9 cellular contexts compared by ENCODE assay signal in the genomic region with DNA sequence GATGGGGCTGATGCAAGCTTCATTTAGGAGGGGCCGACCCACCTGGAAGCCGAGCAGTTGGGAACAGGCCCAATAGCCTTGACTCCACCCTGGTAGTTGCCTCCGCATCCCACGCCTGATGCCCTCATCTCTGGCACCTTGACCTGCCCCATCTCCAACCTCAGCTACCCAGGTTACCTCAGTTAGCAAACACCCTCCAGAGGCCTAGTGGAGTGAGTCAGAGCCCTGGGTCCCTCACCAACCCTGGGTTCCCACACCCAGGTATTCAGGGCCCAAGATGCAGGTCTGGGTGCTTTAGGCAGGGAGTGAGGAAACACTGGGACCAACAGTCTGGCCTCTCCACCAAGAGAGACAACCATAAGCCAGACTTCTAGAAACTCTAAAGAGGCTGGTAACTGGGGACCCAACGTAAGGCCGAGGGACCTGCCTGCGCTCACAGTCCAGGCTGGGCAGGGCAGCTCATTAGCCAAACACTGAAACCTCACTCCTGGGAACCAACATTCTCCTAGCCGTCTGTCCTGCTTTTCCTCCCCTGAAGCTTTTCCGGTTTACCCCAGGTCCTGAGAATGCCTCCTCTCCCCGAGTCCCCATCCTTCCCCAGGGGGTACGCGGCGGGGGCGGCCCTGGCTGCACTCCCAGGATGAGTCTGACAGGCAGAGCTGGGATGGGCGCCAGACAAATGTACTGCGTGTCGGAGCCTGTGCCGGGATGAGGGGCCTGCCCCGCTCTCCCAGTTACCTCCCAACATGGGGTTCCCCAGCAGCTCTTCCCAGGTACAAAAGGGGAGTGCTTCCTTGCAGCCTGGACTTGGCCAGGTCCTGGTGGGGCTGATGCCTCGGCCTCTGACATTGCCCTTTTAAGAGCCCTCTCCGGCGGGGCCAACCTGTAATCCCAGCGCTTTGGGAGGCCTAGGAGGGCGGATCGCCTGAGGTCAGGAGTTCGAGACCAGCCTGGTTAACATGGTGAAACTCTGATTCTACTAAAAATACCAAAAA. TPM values are rescaled to one million over a fixed set of nuclear protein-coding genes. Genes with fewer than 3 reads are reported as not detected.
DNase-seq lines count a peak whose midpoint lies in the region; ATAC-seq and TF ChIP-seq lines count a peak whose summit lies in the region.
"Had no signal": no experiment of that assay in that cellular context is flagged by ENCODE, and none has a peak within 500 bp of the region (broad histone marks: within the 10 kb centered on the region; RNA-seq: fewer than 3 reads in every experiment).

No MANE protein-coding gene starts in this region.

- H3K9me3 ChIP-seq in fibroblast of lung (ENCODE audit: control insufficient read depth, insufficient read depth, low read depth, low read length) = no peaks in the 10 kb centered on the region
- H3K9me3 ChIP-seq in ovary = no peaks in the 10 kb centered on the region

- peaks cover 34% of the 10 kb centered on the region for H3K36me3 Mint-ChIP-seq in activated CD4-positive, alpha-beta T cell treated with anti-CD3 and anti-CD28 coated beads, Interleukin-2, amount 10 ng/mL, durations not matched to agents 24 days and 14 days (ENCODE audit: low read depth)

- no peak for TF ChIP-seq POLR2A in ovary (IDR thresholded peaks at IDR 0.05)

- 14 to 17% (median 17%) methylated on average over 24 to 26 of the region's 26 CpGs for WGBS in ovary, 3 donors

- H3K9me3 Mint-ChIP-seq in activated CD4-positive, alpha-beta T cell treated with anti-CD3 and anti-CD28 coated beads, Interleukin-2, amount 10 ng/mL, durations not matched to agents 24 days and 14 days = no peaks in the 10 kb centered on the region
- H3K9me3 Mint-ChIP-seq: neural crest cell had no signal

- H4K20me1 ChIP-seq in fibroblast of lung (ENCODE audit: control insufficient read depth, extremely low read depth, insufficient read depth, low read length) = no peaks in the 10 kb centered on the region

- in situ Hi-C loops in ACHN (cut with HindIII; ENCODE audit: low pct_ligation_motif_present, low pct_unique_long_range_greater_than_20kb, low sequenced_read_pairs) = no loop called here

- H3K4me3 ChIP-seq in fibroblast of lung (replicated peaks in 1 of 4; ENCODE audit: control extremely low read depth in 1 of 4, insufficient read depth in 1 of 4, low read depth in 3 of 4, low read length in 4 of 4) (no peak overlapping the region), ovary (no peak overlapping the region)

- H3K4me1 Mint-ChIP-seq in activated CD4-positive, alpha-beta T cell treated with anti-CD3 and anti-CD28 coated beads, Interleukin-2, amount 10 ng/mL, durations not matched to agents 24 days and 14 days = peaks cover 6% of the 10 kb centered on the region

- no peak overlapping the region for H2AFZ ChIP-seq in fibroblast of lung (ENCODE audit: low read length)

- TF ChIP-seq EP300 in ovary (IDR thresholded peaks at IDR 0.05) = no peak

- no peak for TF ChIP-seq CTCF in fibroblast of lung (conservative IDR thresholded peaks at IDR 0.05 in 1 of 2, IDR thresholded peaks at IDR 0.05 in 1 of 2; ENCODE audit: low read depth in 1 of 2, low read length in 2 of 2)
- TF ChIP-seq CTCF in ovary (IDR thresholded peaks at IDR 0.05) = no peak

- H3K4me1 ChIP-seq in fibroblast of lung (ENCODE audit: control insufficient read depth, extremely low read depth, insufficient read depth, low read length) (peaks cover 18% of the 10 kb centered on the region), ovary (ENCODE audit: insufficient read depth) (peaks cover 14% of the 10 kb centered on the region)

- peaks cover 22% of the 10 kb centered on the region for H3K36me3 ChIP-seq in fibroblast of lung (ENCODE audit: control insufficient read depth, insufficient read depth, low read length)
- H3K36me3 ChIP-seq in ovary = no peaks in the 10 kb centered on the region

- H3K4me2 ChIP-seq in fibroblast of lung (ENCODE audit: extremely low read depth, insufficient read depth, low read length) = peak overlapping the region; percentile 37

- H3K27me3 ChIP-seq in fibroblast of lung (ENCODE audit: control insufficient read depth, insufficient read depth, low read length) (no peaks in the 10 kb centered on the region), ovary (no peaks in the 10 kb centered on the region)

- H3K4me3 Mint-ChIP-seq in activated CD4-positive, alpha-beta T cell treated with anti-CD3 and anti-CD28 coated beads, Interleukin-2, amount 10 ng/mL, durations not matched to agents 24 days and 14 days = no peak overlapping the region

- no peak overlapping the region for H3K9ac ChIP-seq in fibroblast of lung (ENCODE audit: insufficient read depth, low read length)

- intact Hi-C loops in activated CD4-positive, alpha-beta T cell treated with anti-CD3 and anti-CD28 coated beads, Interleukin-2, amount 10 ng/mL, durations not matched to agents 24 days and 14 days (cut with micrococcal nuclease) = loop anchor here (1.0 kb wide), 1 partner anchor 9 kb away; a partner anchor contains a TSS
- intact Hi-C loops in ovary (cut with DNase I) = no loop called here

- DNase-seq in activated CD4-positive, alpha-beta T cell treated with anti-CD3 and anti-CD28 coated beads, Interleukin-2, amount 10 ng/mL, durations not matched to agents 24 days and 14 days = peak; percentile 75
- no peak for DNase-seq in activated CD4-positive, alpha-beta T cell treated with anti-CD3 and anti-CD28 coated beads, Interleukin-2, amount 50 U/mL, for 4 hours
- DNase-seq in RPMI8226 = peak; percentile 6
- peak; percentile 54 to 70 for DNase-seq in fibroblast of lung (ENCODE audit: low read depth in 2 of 2)
- DNase-seq in ovary = peak; percentile 76 to 84 (median 78)
- no peak for DNase-seq in ACHN
- DNase-seq in globus pallidus (ENCODE audit: low spot score) = no peak

- no peak overlapping the region for H3K27ac Mint-ChIP-seq in activated CD4-positive, alpha-beta T cell treated with anti-CD3 and anti-CD28 coated beads, Interleukin-2, amount 10 ng/mL, durations not matched to agents 24 days and 14 days

- peaks cover 21% of the 10 kb centered on the region for H3K27me3 Mint-ChIP-seq in activated CD4-positive, alpha-beta T cell treated with anti-CD3 and anti-CD28 coated beads, Interleukin-2, amount 10 ng/mL, durations not matched to agents 24 days and 14 days

- no peaks in the 10 kb centered on the region for H3K79me2 ChIP-seq in fibroblast of lung (ENCODE audit: control insufficient read depth, insufficient read depth, low read length)

- H3K27ac ChIP-seq in fibroblast of lung (ENCODE audit: insufficient read depth, low read length) = no peak overlapping the region
- peak overlapping the region in 1 of 2 donors; percentile 26 for H3K27ac ChIP-seq in ovary

- no peak for ATAC-seq in HG02970 (IDR thresholded peaks at IDR 0.05; ENCODE audit: low FRiP score, unreplicated experiment)

RNA-seq across cellular contexts. Expression of a gene that starts 8.9 kb away (rescaled TPM):
- total RNA-seq in activated CD4-positive, alpha-beta T cell treated with anti-CD3 and anti-CD28 coated beads, Interleukin-2, amount 10 ng/mL, durations not matched to agents 24 days and 14 days = 3.8 and 4.1 TPM in 2 replicates
- 3.1 and 3.5 TPM in 2 replicates for total RNA-seq in fibroblast of lung
- polyA plus RNA-seq in fibroblast of lung = 0.67 and 1.2 TPM in 2 replicates
- polyA plus RNA-seq in fibroblast of lung (2012) = 1.3 and 1.7 TPM in 2 replicates
- 6.3 and 10.1 TPM in 2 replicates for polyA minus RNA-seq in fibroblast of lung (ENCODE audit: low replicate concordance)
- 10 to 100 TPM in 2 of 7 donors, 1 to 10 TPM in 5; 2.2 to 17.1 (median 6.6) TPM for total RNA-seq in ovary
- polyA plus RNA-seq in ovary = 1 to 10 TPM in 1 of 2 donors, under 1 TPM in 1; 0.90 to 1.3 TPM

RNA-seq across cellular contexts. Expression of a gene that starts 26.7 kb away (rescaled TPM):
- 141 and 150 TPM in 2 replicates for total RNA-seq in activated CD4-positive, alpha-beta T cell treated with anti-CD3 and anti-CD28 coated beads, Interleukin-2, amount 10 ng/mL, durations not matched to agents 24 days and 14 days
- total RNA-seq in fibroblast of lung (429 and 437 TPM in 2 replicates), ovary (100 to 1,000 TPM in 6 of 7 donors, 10 to 100 TPM in 1; 83.7 to 317 (median 119) TPM)
- polyA plus RNA-seq in fibroblast of lung (229 and 237 TPM in 2 replicates), ovary (100 to 1,000 TPM in 1 of 2 donors, 10 to 100 TPM in 1; 97.5 to 206 TPM)
- polyA plus RNA-seq in fibroblast of lung (2012) = 209 and 230 TPM in 2 replicates
- 113 and 165 TPM in 2 replicates for polyA minus RNA-seq in fibroblast of lung (ENCODE audit: low replicate concordance)

RNA-seq across cellular contexts. Expression of a gene that starts 42.5 kb away (rescaled TPM):
- total RNA-seq in activated CD4-positive, alpha-beta T cell treated with anti-CD3 and anti-CD28 coated beads, Interleukin-2, amount 10 ng/mL, durations not matched to agents 24 days and 14 days = 4.5 and 5.0 TPM in 2 replicates
- total RNA-seq in fibroblast of lung (4.1 and 8.3 TPM in 2 replicates), ovary (1 to 10 TPM; 1.0 to 8.1 (median 4.5) TPM)
- polyA plus RNA-seq in fibroblast of lung (9.9 and 18.5 TPM in 2 replicates), ovary (1 to 10 TPM; 5.3 to 5.9 TPM)
- polyA plus RNA-seq in fibroblast of lung (2012) = 10.5 and 20.1 TPM in 2 replicates
- 8.0 and 16.7 TPM in 2 replicates for polyA minus RNA-seq in fibroblast of lung (ENCODE audit: low replicate concordance)

Comparison
In these comparisons a context has a peak if more than half of its experiments do, and no peak if none do; other contexts are left out.
1. DNase-seq: peak in activated CD4-positive, alpha-beta T cell treated with anti-CD3 and anti-CD28 coated beads, Interleukin-2, amount 10 ng/mL, durations not matched to agents 24 days and 14 days (single experiment), RPMI8226 (single experiment), fibroblast of lung (2 of 2) and ovary (5 of 5); none in activated CD4-positive, alpha-beta T cell treated with anti-CD3 and anti-CD28 coated beads, Interleukin-2, amount 50 U/mL, for 4 hours (0 of 2), ACHN (single experiment) and globus pallidus (single experiment).